Comparison of ENCODE assay signal across 34 cellular contexts in genomic region chr3:77599948-77600347, GRCh38.
"Had no signal": no experiment of that assay in that cellular context is flagged by ENCODE, and none has a peak within 500 bp of the region (broad histone marks: within the 10 kb centered on the region; RNA-seq: fewer than 3 reads in every experiment).

No MANE protein-coding gene starts in this region.

- DNase-seq: Kasumi-1, MG63, MM.1S, MV-4-11, NCI-H1048, NCI-H1092, NCI-H1092 treated with DMSO at 0.1 percent for 48 hours, NCI-H1105, NCI-H1105 treated with DMSO at 0.1 percent for 48 hours, NCI-H1417, NCI-H1417 treated with DMSO at 0.1 percent for 48 hours, NCI-H1436, NCI-H1436 treated with DMSO at 0.1 percent for 48 hours, NCI-H146, NCI-H1694, NCI-H1694 treated with DMSO at 0.1 percent for 48 hours, NCI-H187, NCI-H187 treated with DMSO at 0.1 percent for 48 hours, NCI-H1930, NCI-H2029, NCI-H2029 treated with DMSO at 0.1 percent for 48 hours, NCI-H2081, NCI-H2081 treated with DMSO at 0.1 percent for 48 hours, NCI-H2107, NCI-H2171, NCI-H2171 treated with DMSO at 0.1 percent for 48 hours, NCI-H2227 treated with DMSO at 0.1 percent for 48 hours, NCI-H226, NCI-H345, NCI-H446, NCI-H446 treated with DMSO at 0.1 percent for 48 hours, NCI-H510A, NCI-H510A treated with DMSO at 0.1 percent for 48 hours, NCI-H524 had no signal

- H3K4me3 ChIP-seq: MG63 had no signal

- H3K27me3 ChIP-seq: MG63 had no signal

- H3K9me3 ChIP-seq: MG63 had no signal

- H3K36me3 ChIP-seq: MG63 had no signal
